In genomic region chr3:196611761-196612483, GRCh38 we compare ENCODE assay signal across 12 cellular contexts. TPM values are rescaled to one million over a fixed set of nuclear protein-coding genes. Genes with fewer than 3 reads are reported as not detected.
DNase-seq lines count a peak whose midpoint lies in the region; ATAC-seq, FAIRE-seq and TF ChIP-seq lines count a peak whose summit lies in the region.
"Had no signal": no experiment of that assay in that cellular context is flagged by ENCODE, and none has a peak within 500 bp of the region (broad histone marks: within the 10 kb centered on the region; RNA-seq: fewer than 3 reads in every experiment).

No MANE protein-coding gene starts in this region.

- H3K27me3 ChIP-seq in GM23338 (ENCODE audit: insufficient read depth), result no peaks in the 10 kb centered on the region
- no peaks in the 10 kb centered on the region for H3K27me3 ChIP-seq in RWPE2 (ENCODE audit: insufficient read depth, poor library complexity, severe bottlenecking)
- H3K27me3 ChIP-seq in endothelial cell of umbilical vein (ENCODE audit: control insufficient read depth in 2 of 2, insufficient read depth in 2 of 2, low read length in 2 of 2), result no peaks in the 10 kb centered on the region
- no peaks in the 10 kb centered on the region for H3K27me3 ChIP-seq in parathyroid adenoma (ENCODE audit: control insufficient read depth, insufficient read depth, low read length)

- H2AFZ ChIP-seq in GM23338 (peak overlapping the region; percentile 96), endothelial cell of umbilical vein (ENCODE audit: low read depth, low read length) (peak overlapping the region; percentile 56), parathyroid adenoma (peak overlapping the region; percentile 84)

- H4K20me1 ChIP-seq in GM23338 (replicated peaks; ENCODE audit: insufficient read depth) (no peaks in the 10 kb centered on the region), endothelial cell of umbilical vein (replicated peaks; ENCODE audit: control insufficient read depth, extremely low read depth, insufficient read depth, low read length) (no peaks in the 10 kb centered on the region)

- peaks cover 16% of the 10 kb centered on the region for H3K4me1 Mint-ChIP-seq in GM23338

- no TSS peak for BruUV-seq in endothelial cell of umbilical vein (replicated peaks; lab: Mats Ljungman, UMichigan)

- no peaks in the 10 kb centered on the region for H3F3A ChIP-seq in GM23338 (replicated peaks; ENCODE audit: low read depth)

- dilution Hi-C loops in endothelial cell of umbilical vein (cut with MboI; ENCODE audit: extremely low pct_ligation_motif_present, low sequenced_read_pairs), result no loop called here

- H3K4me2 ChIP-seq in GM23338 (no peak overlapping the region), endothelial cell of umbilical vein (ENCODE audit: insufficient read depth, low read length) (peak overlapping the region; percentile 65), parathyroid adenoma (ENCODE audit: low read length) (peak overlapping the region; percentile 49)

- H3K36me3 ChIP-seq in GM23338 (ENCODE audit: insufficient read depth) (no peaks in the 10 kb centered on the region), RWPE2 (ENCODE audit: low read depth) (no peaks in the 10 kb centered on the region), endothelial cell of umbilical vein (ENCODE audit: control insufficient read depth in 2 of 2, extremely low read depth in 1 of 2, insufficient read depth in 2 of 2, low read length in 2 of 2) (no peaks in the 10 kb centered on the region), parathyroid adenoma (ENCODE audit: control insufficient read depth, insufficient read depth, low read length) (no peaks in the 10 kb centered on the region)
- H3K36me3 ChIP-seq: prostate gland had no signal

- ATAC-seq in GM23338 (no peak), RWPE2 (ENCODE audit: low read depth) (no peak)

- DNase-seq in GM23338 (ENCODE audit: low spot score), result no peak
- no peak for DNase-seq in RWPE2 (ENCODE audit: low spot score)
- peak; percentile 82 for DNase-seq in endothelial cell of umbilical vein (ENCODE audit: low read depth, low spot score)
- no peak for DNase-seq in NCI-H1092 (lab: John Stamatoyannopoulos, UW)
- no peak for DNase-seq in NCI-H1417 treated with DMSO at 0.1 percent for 48 hours (lab: John Stamatoyannopoulos, UW)
- DNase-seq in NCI-H524 treated with DMSO at 0.1 percent for 48 hours (lab: John Stamatoyannopoulos, UW), result no peak
- no peak for DNase-seq in NCI-H345 (lab: John Stamatoyannopoulos, UW)
- DNase-seq: amniotic stem cell; H7; stimulated activated naive CD4-positive, alpha-beta T cell treated with Interleukin-2 at 50 U/mL for 16 hours had no signal

- TF ChIP-seq CTCF in GM23338 (conservative IDR thresholded peaks at IDR 0.05; ENCODE audit: low read depth in 2 of 2), result no peak
- TF ChIP-seq CTCF in RWPE2 (IDR thresholded peaks at IDR 0.05; ENCODE audit: poor library complexity, severe bottlenecking), result no peak
- no peak for TF ChIP-seq CTCF in endothelial cell of umbilical vein (IDR thresholded peaks at IDR 0.05; ENCODE audit: extremely low read depth in 1 of 2, insufficient read depth in 1 of 2, low read depth in 1 of 2, low read length in 2 of 2)
- TF ChIP-seq CTCF in parathyroid adenoma (IDR thresholded peaks at IDR 0.05), result no peak

- H3K9me2 ChIP-seq in GM23338 (ENCODE audit: insufficient read depth), result no peaks in the 10 kb centered on the region

- H3K4me1 ChIP-seq in GM23338 (ENCODE audit: insufficient read depth) (peaks cover 3% of the 10 kb centered on the region; the same call in 1 of the 2 replicates), RWPE2 (ENCODE audit: insufficient read depth, poor library complexity, severe bottlenecking) (peaks cover 9% of the 10 kb centered on the region), endothelial cell of umbilical vein (ENCODE audit: control insufficient read depth, extremely low read depth, insufficient read depth, low read length) (peaks cover 28% of the 10 kb centered on the region), parathyroid adenoma (peaks cover 10% of the 10 kb centered on the region)
- H3K4me1 ChIP-seq: prostate gland had no signal

- no peaks in the 10 kb centered on the region for H3K9me3 ChIP-seq in RWPE2 (ENCODE audit: severe bottlenecking)
- H3K9me3 ChIP-seq in endothelial cell of umbilical vein (replicated peaks; ENCODE audit: control insufficient read depth, insufficient read depth, low read length), result no peaks in the 10 kb centered on the region
- H3K9me3 ChIP-seq in parathyroid adenoma (ENCODE audit: control insufficient read depth, low read length), result no peaks in the 10 kb centered on the region
- H3K9me3 ChIP-seq: prostate gland had no signal

- CTCF ChIA-PET in endothelial cell of umbilical vein (lab: Charles Lee), result interaction anchor here (0.6 to 7.8 kb wide), 16 partner anchors 10 to 358 kb away, joined by 3 to 334 read pairs (median 4); partner anchors contain the start of gene PAK2

- H3K4me3 ChIP-seq in GM23338, result no peak overlapping the region
- H3K4me3 ChIP-seq in RWPE2 (ENCODE audit: severe bottlenecking), result no peak overlapping the region
- H3K4me3 ChIP-seq in endothelial cell of umbilical vein (replicated peaks in 1 of 3; ENCODE audit: insufficient read depth in 1 of 3, low read depth in 1 of 3, low read length in 3 of 3), result peak overlapping the region in 1 of 3 experiments; percentile 23
- no peak overlapping the region for H3K4me3 ChIP-seq in parathyroid adenoma (ENCODE audit: low read depth, low read length)
- H3K4me3 ChIP-seq: prostate gland had no signal

- H3K79me2 ChIP-seq in GM23338 (replicated peaks; ENCODE audit: insufficient read depth) (no peaks in the 10 kb centered on the region), endothelial cell of umbilical vein (ENCODE audit: control insufficient read depth, insufficient read depth, low read length) (no peaks in the 10 kb centered on the region), parathyroid adenoma (no peaks in the 10 kb centered on the region)

- peak overlapping the region; percentile 51 for H3K9ac ChIP-seq in endothelial cell of umbilical vein (replicated peaks; ENCODE audit: extremely low read depth, insufficient read depth, low read length)
- no peak overlapping the region for H3K9ac ChIP-seq in parathyroid adenoma

- POLR2A ChIA-PET in endothelial cell of umbilical vein (lab: Charles Lee), result interaction anchor here (1.3 kb wide), 1 partner anchor 39 kb away, joined by 6 read pairs; no protein-coding TSS in a partner anchor

- peaks cover 11% of the 10 kb centered on the region for H3K27me3 Mint-ChIP-seq in GM23338 (ENCODE audit: insufficient read depth, low read depth, poor library complexity)

- peak; percentile 91 for FAIRE-seq in endothelial cell of umbilical vein (lab: Jason Lieb, UNC)

- no peak overlapping the region for H3K4me3 Mint-ChIP-seq in GM23338

- no peaks in the 10 kb centered on the region for H3K9me3 Mint-ChIP-seq in GM23338

- no peak for TF ChIP-seq POLR2A in endothelial cell of umbilical vein (IDR thresholded peaks at IDR 0.05; ENCODE audit: low read depth, low read length)

- no peaks in the 10 kb centered on the region for H3K36me3 Mint-ChIP-seq in GM23338 (ENCODE audit: low read depth)

- no peaks in the 10 kb centered on the region for H3K9me1 ChIP-seq in endothelial cell of umbilical vein (replicated peaks; ENCODE audit: control insufficient read depth, extremely low read depth, insufficient read depth, low read length)

- H3K27ac Mint-ChIP-seq in GM23338, result peak overlapping the region; percentile 52; the same call in 1 of the 2 replicates

- no peak overlapping the region for H3K27ac ChIP-seq in GM23338 (ENCODE audit: low read depth)
- H3K27ac ChIP-seq in RWPE2 (ENCODE audit: poor library complexity, severe bottlenecking), result peak overlapping the region; percentile 23
- peak overlapping the region; percentile 78 for H3K27ac ChIP-seq in endothelial cell of umbilical vein (ENCODE audit: insufficient read depth, low read depth, low read length)
- H3K27ac ChIP-seq in parathyroid adenoma, result peak overlapping the region; percentile 59
- H3K27ac ChIP-seq: prostate gland had no signal

- intact Hi-C loops in endothelial cell of umbilical vein (cut with micrococcal nuclease), result loop anchor here (1.0 kb wide), 2 partner anchors 20 to 39 kb away; no protein-coding TSS in a partner anchor

RNA-seq across cellular contexts. Expression of gene NRROS, which starts 27.6 kb away (rescaled TPM):
- 5.9 and 8.5 TPM in 2 replicates for total RNA-seq in GM23338 (2014; rRNA removed; shearing (Covaris generic))
- 1.2 and 2.3 TPM in 2 replicates for polyA plus RNA-seq in GM23338 (2016; fragmentation: Nextera tagmentation; extraction: Ambion mirVana)
- 14.4 and 15.6 TPM in 2 replicates for total RNA-seq in endothelial cell of umbilical vein
- polyA plus RNA-seq in endothelial cell of umbilical vein, result 8.1 and 8.7 TPM in 2 replicates
- 4.2 and 5.0 TPM in 2 replicates for polyA plus RNA-seq in endothelial cell of umbilical vein (2011; cell fraction: cytosol; rRNA removed)
- 2.7 and 3.6 TPM in 2 replicates for polyA plus RNA-seq in endothelial cell of umbilical vein (2011; cell fraction: nucleus; rRNA removed)
- polyA plus RNA-seq in endothelial cell of umbilical vein (2012), result 3.5 and 5.6 TPM in 2 replicates
- 3.2 and 3.9 TPM in 2 replicates for polyA minus RNA-seq in endothelial cell of umbilical vein
- polyA minus RNA-seq in endothelial cell of umbilical vein (2011; cell fraction: cytosol; rRNA and poly(A)+ RNA removed), result not detected
- polyA minus RNA-seq in endothelial cell of umbilical vein (2011; cell fraction: nucleus; rRNA and poly(A)+ RNA removed), result 1.1 and 2.4 TPM in 2 replicates

RNA-seq across cellular contexts. Expression of gene FBXO45, which starts 43.5 kb away (rescaled TPM):
- total RNA-seq in GM23338 (2014; rRNA removed; shearing (Covaris generic)), result 23.7 and 25.3 TPM in 2 replicates
- polyA plus RNA-seq in GM23338 (2016; fragmentation: Nextera tagmentation; extraction: Ambion mirVana) (10.3 and 11.5 TPM in 2 replicates), endothelial cell of umbilical vein (2.0 and 3.5 TPM in 2 replicates)
- total RNA-seq in endothelial cell of umbilical vein, result 12.4 and 13.4 TPM in 2 replicates
- 4.8 and 5.3 TPM in 2 replicates for polyA plus RNA-seq in endothelial cell of umbilical vein (2011; cell fraction: cytosol; rRNA removed)
- 1.7 and 3.0 TPM in 2 replicates for polyA plus RNA-seq in endothelial cell of umbilical vein (2011; cell fraction: nucleus; rRNA removed)
- 9.8 and 15.9 TPM in 2 replicates for polyA plus RNA-seq in endothelial cell of umbilical vein (2012)
- polyA minus RNA-seq in endothelial cell of umbilical vein, result 5.1 and 5.6 TPM in 2 replicates
- 14.1 TPM for polyA minus RNA-seq in endothelial cell of umbilical vein (2011; cell fraction: cytosol; rRNA and poly(A)+ RNA removed)
- 1.7 and 2.6 TPM in 2 replicates for polyA minus RNA-seq in endothelial cell of umbilical vein (2011; cell fraction: nucleus; rRNA and poly(A)+ RNA removed)

RNA-seq across cellular contexts. Expression of gene WDR53, which starts 43.6 kb away (rescaled TPM):
- 1.6 and 6.8 TPM in 2 replicates for total RNA-seq in GM23338 (2014; rRNA removed; shearing (Covaris generic))
- polyA plus RNA-seq in GM23338 (2016; fragmentation: Nextera tagmentation; extraction: Ambion mirVana) (26.7 and 29.7 TPM in 2 replicates), endothelial cell of umbilical vein (4.8 and 5.2 TPM in 2 replicates)
- total RNA-seq in endothelial cell of umbilical vein, result 13.0 and 15.3 TPM in 2 replicates
- 8.8 and 11.3 TPM in 2 replicates for polyA plus RNA-seq in endothelial cell of umbilical vein (2011; cell fraction: cytosol; rRNA removed)
- 5.5 and 6.4 TPM in 2 replicates for polyA plus RNA-seq in endothelial cell of umbilical vein (2011; cell fraction: nucleus; rRNA removed)
- polyA plus RNA-seq in endothelial cell of umbilical vein (2012), result 10.6 and 19.3 TPM in 2 replicates
- 8.2 and 9.1 TPM in 2 replicates for polyA minus RNA-seq in endothelial cell of umbilical vein
- polyA minus RNA-seq in endothelial cell of umbilical vein (2011; cell fraction: cytosol; rRNA and poly(A)+ RNA removed), result 6.0 TPM
- 1.7 and 4.7 TPM in 2 replicates for polyA minus RNA-seq in endothelial cell of umbilical vein (2011; cell fraction: nucleus; rRNA and poly(A)+ RNA removed)
